ENCODE assay signal across 31 cellular contexts in genomic region chr2:209395652-209396051, GRCh38. TPM values are rescaled to one million over a fixed set of nuclear protein-coding genes. Genes with fewer than 3 reads are reported as not detected.
"Had no signal": no experiment of that assay in that cellular context is flagged by ENCODE, and none has a peak within 500 bp of the region (broad histone marks: within the 10 kb centered on the region; RNA-seq: fewer than 3 reads in every experiment).

No MANE protein-coding gene starts in this region.

- H3K4me3 ChIP-seq: ascending aorta, breast epithelium, cardiac muscle cell, colonic mucosa had no signal

- H3K27me3 ChIP-seq: ascending aorta, breast epithelium, cardiac muscle cell, colonic mucosa had no signal

- H3K27ac ChIP-seq: ascending aorta, breast epithelium, cardiac muscle cell, colonic mucosa, epithelial cell of prostate had no signal

- H3K9me3 ChIP-seq: ascending aorta, breast epithelium, colonic mucosa had no signal

- H3K4me1 ChIP-seq: ascending aorta, breast epithelium, colonic mucosa had no signal

- H3K27me3 Mint-ChIP-seq: activated CD4-positive, alpha-beta memory T cell treated with anti-CD3 and anti-CD28 coated beads for 36 hours; activated CD4-positive, alpha-beta T cell treated with anti-CD3 and anti-CD28 coated beads, Interleukin-2, amount 10 ng/mL, durations not matched to agents 24 days and 14 days; activated CD8-positive, alpha-beta memory T cell treated with anti-CD3 and anti-CD28 coated beads, Interleukin-2, amount 10 ng/mL, durations not matched to agents 7 days and 5 days; activated naive CD4-positive, alpha-beta T cell treated with anti-CD3 and anti-CD28 coated beads, Interleukin-2, amount 50 U/mL, for 24 hours had no signal

- DNase-seq: activated CD4-positive, alpha-beta memory T cell treated with anti-CD3 and anti-CD28 coated beads for 36 hours; activated CD4-positive, alpha-beta T cell treated with anti-CD3 and anti-CD28 coated beads for 36 hours; activated CD4-positive, alpha-beta T cell treated with anti-CD3 and anti-CD28 coated beads, Interleukin-2, amount 10 ng/mL, durations not matched to agents 24 days and 14 days; activated CD4-positive, CD25-positive, alpha-beta regulatory T cell; activated CD4-positive, CD25-positive, alpha-beta regulatory T cell treated with anti-CD3 and anti-CD28 coated beads, Interleukin-2, amount 50 U/mL, for 72 hours; activated CD8-positive, alpha-beta memory T cell treated with anti-CD3 and anti-CD28 coated beads, Interleukin-2, amount 10 ng/mL, durations not matched to agents 7 days and 5 days; activated CD8-positive, alpha-beta memory T cell treated with anti-CD3 and anti-CD28 coated beads, Interleukin-2, amount 50 U/mL, for 4 hours; activated CD8-positive, alpha-beta T cell treated with anti-CD3 and anti-CD28 coated beads, Interleukin-2, amount 10 ng/mL, durations not matched to agents 7 days and 5 days; activated effector memory CD4-positive, alpha-beta T cell treated with anti-CD3 and anti-CD28 coated beads, Interleukin-2, amount 50 U/mL, for 16 hours; activated naive CD4-positive, alpha-beta T cell treated with anti-CD3 and anti-CD28 coated beads for 36 hours; activated naive CD8-positive, alpha-beta T cell treated with anti-CD3 and anti-CD28 coated beads for 36 hours; activated naive CD8-positive, alpha-beta T cell treated with anti-CD3 and anti-CD28 coated beads, Interleukin-2, amount 50 U/mL, for 24 hours; activated T-cell treated with anti-CD3 and anti-CD28 coated beads, Interleukin-2, amount 50 U/mL, for 1 hour; activated T-cell treated with anti-CD3 and anti-CD28 coated beads, Interleukin-2, amount 50 U/mL, for 48 hours; central memory CD4-positive, alpha-beta T cell; cerebellar nuclear complex; colonic mucosa; effector CD8-positive, alpha-beta T cell; foreskin melanocyte; head of caudate nucleus; T-helper 2 cell had no signal

- ATAC-seq: activated CD4-positive, alpha-beta T cell treated with anti-CD3 and anti-CD28 coated beads for 36 hours; activated CD8-positive, alpha-beta memory T cell treated with anti-CD3 and anti-CD28 coated beads, Interleukin-2, amount 10 ng/mL, durations not matched to agents 7 days and 5 days; activated CD8-positive, alpha-beta T cell treated with anti-CD3 and anti-CD28 coated beads, Interleukin-2, amount 10 ng/mL, durations not matched to agents 7 days and 5 days; activated naive CD8-positive, alpha-beta T cell treated with anti-CD3 and anti-CD28 coated beads, Interleukin-2, amount 50 U/mL, for 24 hours had no signal

- H3K36me3 ChIP-seq: ascending aorta, breast epithelium, cardiac muscle cell, colonic mucosa had no signal

- H3K9me3 Mint-ChIP-seq: activated CD4-positive, alpha-beta memory T cell treated with anti-CD3 and anti-CD28 coated beads for 36 hours; activated CD4-positive, alpha-beta T cell treated with anti-CD3 and anti-CD28 coated beads, Interleukin-2, amount 10 ng/mL, durations not matched to agents 24 days and 14 days; activated naive CD4-positive, alpha-beta T cell treated with anti-CD3 and anti-CD28 coated beads for 36 hours; activated naive CD4-positive, alpha-beta T cell treated with anti-CD3 and anti-CD28 coated beads, Interleukin-2, amount 50 U/mL, for 24 hours; activated naive CD8-positive, alpha-beta T cell treated with anti-CD3 and anti-CD28 coated beads for 36 hours; activated naive CD8-positive, alpha-beta T cell treated with anti-CD3 and anti-CD28 coated beads, Interleukin-2, amount 50 U/mL, for 24 hours; activated T-helper 1 cell treated with anti-CD3 and anti-CD28 coated beads, Interleukin-12 subunit alpha, Interleukin-12 subunit beta, Interleukin-2, Interleukin-4 antibody, amounts not matched to agents 30 ng/mL and 10 ng/mL and 1 ng/mL, durations not matched to agents 14 hours and 24 hours and 36 hours; activated T-helper 2 cell treated with anti-CD3 and anti-CD28 coated beads, Interferon-gamma antibody, Interleukin-2, Interleukin-4, amounts not matched to agents 10 μg/mL and 5 μg/mL and 100 μg/mL, durations not matched to agents 14 hours and 24 hours and 36 hours; brain had no signal

- H3K4me1 Mint-ChIP-seq: activated CD4-positive, alpha-beta T cell treated with anti-CD3 and anti-CD28 coated beads for 36 hours; activated CD4-positive, alpha-beta T cell treated with anti-CD3 and anti-CD28 coated beads, Interleukin-2, amount 10 ng/mL, durations not matched to agents 24 days and 14 days; activated CD8-positive, alpha-beta memory T cell treated with anti-CD3 and anti-CD28 coated beads, Interleukin-2, amount 10 ng/mL, durations not matched to agents 7 days and 5 days; activated naive CD4-positive, alpha-beta T cell treated with anti-CD3 and anti-CD28 coated beads, Interleukin-2, amount 50 U/mL, for 24 hours; activated naive CD8-positive, alpha-beta T cell treated with anti-CD3 and anti-CD28 coated beads for 36 hours; activated naive CD8-positive, alpha-beta T cell treated with anti-CD3 and anti-CD28 coated beads, Interleukin-2, amount 50 U/mL, for 24 hours had no signal

- H3K4me3 Mint-ChIP-seq: activated CD4-positive, alpha-beta memory T cell treated with anti-CD3 and anti-CD28 coated beads for 36 hours; activated CD4-positive, alpha-beta T cell treated with anti-CD3 and anti-CD28 coated beads for 36 hours; activated CD4-positive, alpha-beta T cell treated with anti-CD3 and anti-CD28 coated beads, Interleukin-2, amount 10 ng/mL, durations not matched to agents 24 days and 14 days; activated CD8-positive, alpha-beta memory T cell treated with anti-CD3 and anti-CD28 coated beads, Interleukin-2, amount 10 ng/mL, durations not matched to agents 7 days and 5 days; activated CD8-positive, alpha-beta T cell treated with anti-CD3 and anti-CD28 coated beads, Interleukin-2, amount 10 ng/mL, durations not matched to agents 7 days and 5 days; activated naive CD4-positive, alpha-beta T cell treated with anti-CD3 and anti-CD28 coated beads for 36 hours; activated naive CD4-positive, alpha-beta T cell treated with anti-CD3 and anti-CD28 coated beads, Interleukin-2, amount 50 U/mL, for 24 hours; activated naive CD8-positive, alpha-beta T cell treated with anti-CD3 and anti-CD28 coated beads for 36 hours; activated naive CD8-positive, alpha-beta T cell treated with anti-CD3 and anti-CD28 coated beads, Interleukin-2, amount 50 U/mL, for 24 hours; activated T-helper 1 cell treated with anti-CD3 and anti-CD28 coated beads, Interleukin-12 subunit alpha, Interleukin-12 subunit beta, Interleukin-2, Interleukin-4 antibody, amounts not matched to agents 30 ng/mL and 10 ng/mL and 1 ng/mL, durations not matched to agents 14 hours and 24 hours and 36 hours; brain had no signal

- H3K36me3 Mint-ChIP-seq: activated CD4-positive, alpha-beta memory T cell treated with anti-CD3 and anti-CD28 coated beads for 36 hours; activated CD8-positive, alpha-beta memory T cell treated with anti-CD3 and anti-CD28 coated beads, Interleukin-2, amount 10 ng/mL, durations not matched to agents 7 days and 5 days; activated naive CD4-positive, alpha-beta T cell treated with anti-CD3 and anti-CD28 coated beads, Interleukin-2, amount 50 U/mL, for 24 hours; activated naive CD8-positive, alpha-beta T cell treated with anti-CD3 and anti-CD28 coated beads for 36 hours; brain had no signal

- H3K27ac Mint-ChIP-seq: activated CD4-positive, alpha-beta memory T cell treated with anti-CD3 and anti-CD28 coated beads for 36 hours; activated CD4-positive, alpha-beta T cell treated with anti-CD3 and anti-CD28 coated beads for 36 hours; activated CD4-positive, alpha-beta T cell treated with anti-CD3 and anti-CD28 coated beads, Interleukin-2, amount 10 ng/mL, durations not matched to agents 24 days and 14 days; activated CD8-positive, alpha-beta memory T cell treated with anti-CD3 and anti-CD28 coated beads, Interleukin-2, amount 10 ng/mL, durations not matched to agents 7 days and 5 days; activated CD8-positive, alpha-beta T cell treated with anti-CD3 and anti-CD28 coated beads, Interleukin-2, amount 10 ng/mL, durations not matched to agents 7 days and 5 days; activated naive CD4-positive, alpha-beta T cell treated with anti-CD3 and anti-CD28 coated beads for 36 hours; activated naive CD4-positive, alpha-beta T cell treated with anti-CD3 and anti-CD28 coated beads, Interleukin-2, amount 50 U/mL, for 24 hours; activated naive CD8-positive, alpha-beta T cell treated with anti-CD3 and anti-CD28 coated beads for 36 hours; activated naive CD8-positive, alpha-beta T cell treated with anti-CD3 and anti-CD28 coated beads, Interleukin-2, amount 50 U/mL, for 24 hours; activated T-helper 1 cell treated with anti-CD3 and anti-CD28 coated beads, Interleukin-12 subunit alpha, Interleukin-12 subunit beta, Interleukin-2, Interleukin-4 antibody, amounts not matched to agents 30 ng/mL and 10 ng/mL and 1 ng/mL, durations not matched to agents 14 hours and 24 hours and 36 hours; activated T-helper 2 cell treated with anti-CD3 and anti-CD28 coated beads, Interferon-gamma antibody, Interleukin-2, Interleukin-4, amounts not matched to agents 10 μg/mL and 5 μg/mL and 100 μg/mL, durations not matched to agents 14 hours and 24 hours and 36 hours; brain had no signal

RNA-seq across cellular contexts. Expression of gene MAP2, which starts 28.2 kb away (rescaled TPM):
- total RNA-seq: activated CD4-positive, alpha-beta T cell treated with anti-CD3 and anti-CD28 coated beads, Interleukin-2, amount 10 ng/mL, durations not matched to agents 24 days and 14 days; activated CD8-positive, alpha-beta memory T cell treated with anti-CD3 and anti-CD28 coated beads for 36 hours; activated CD8-positive, alpha-beta T cell treated with anti-CD3 and anti-CD28 coated beads, Interleukin-2, amount 10 ng/mL, durations not matched to agents 7 days and 5 days; activated T-helper 1 cell treated with anti-CD3 and anti-CD28 coated beads, Interleukin-12 subunit alpha, Interleukin-12 subunit beta, Interleukin-2, Interleukin-4 antibody, amounts not matched to agents 30 ng/mL and 10 ng/mL and 1 ng/mL, durations not matched to agents 14 hours and 24 hours and 36 hours; activated T-helper 2 cell treated with anti-CD3 and anti-CD28 coated beads, Interferon-gamma antibody, Interleukin-2, Interleukin-4, amounts not matched to agents 10 μg/mL and 5 μg/mL and 100 μg/mL, durations not matched to agents 14 hours and 24 hours and 36 hours; T-helper 1 cell treated with Interleukin-12 subunit alpha and Interleukin-12 subunit beta and Interleukin-4 antibody, amounts not matched to agents 30 ng/mL and 1 ng/mL, for 36 hours had no signal
